ENCODE assay signal across 9 cellular contexts in the genomic region with DNA sequence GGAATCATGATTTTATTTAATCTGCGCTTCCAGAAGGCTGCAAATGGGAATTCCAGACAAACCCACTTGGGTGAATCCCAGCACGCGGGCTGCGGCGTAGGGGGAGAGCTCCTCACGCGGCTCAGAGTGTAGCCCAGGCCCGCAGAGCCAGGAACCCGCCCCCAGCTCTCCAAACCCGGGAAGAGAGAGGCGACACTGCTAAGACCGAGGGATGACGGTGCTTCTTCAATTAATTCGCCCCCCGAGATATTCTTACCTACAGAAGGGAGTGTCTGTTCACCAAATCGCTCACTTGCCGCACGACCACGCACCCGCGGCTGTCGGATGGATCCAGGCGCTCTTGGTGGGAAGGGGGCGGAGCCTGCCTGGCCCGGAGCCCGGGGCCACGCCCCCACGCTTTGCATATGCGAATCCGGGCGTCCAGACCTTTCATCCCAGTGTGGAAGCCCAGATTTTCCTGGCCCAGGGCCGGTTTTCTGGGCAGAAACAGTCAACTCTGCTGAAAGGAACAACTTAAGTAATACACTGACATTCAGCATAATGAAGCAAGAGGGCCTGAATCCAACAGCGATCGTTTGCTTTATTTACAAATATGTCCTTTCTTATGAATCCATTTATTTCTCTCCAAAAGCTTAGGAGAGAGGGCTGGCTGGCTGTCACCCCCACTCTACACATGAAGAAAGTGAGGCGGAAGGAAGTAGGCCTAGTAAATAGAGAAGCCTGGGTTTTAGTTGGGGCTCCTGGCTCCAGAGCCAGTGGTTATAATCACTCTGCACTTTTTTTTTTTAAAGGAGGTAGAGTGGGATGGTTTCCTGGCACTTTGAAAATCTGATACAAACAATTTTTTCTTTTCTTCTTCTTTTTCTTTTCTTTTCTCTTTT. TPM values are rescaled to one million over a fixed set of nuclear protein-coding genes. Genes with fewer than 3 reads are reported as not detected.
DNase-seq lines count a peak whose midpoint lies in the region; ATAC-seq, FAIRE-seq and TF ChIP-seq lines count a peak whose summit lies in the region.
"Had no signal": no experiment of that assay in that cellular context is flagged by ENCODE, and none has a peak within 500 bp of the region (broad histone marks: within the 10 kb centered on the region; RNA-seq: fewer than 3 reads in every experiment).

A gene (minus strand): TSS at position 342 of the 881 bp plus-strand sequence. CDS start 15,710 bp downstream, outside the sequence.

- H3K27me3 ChIP-seq in BE2C = peaks cover 14% of the 10 kb centered on the region
- H3K27me3 ChIP-seq in HUES48 (ENCODE audit: control insufficient read depth, insufficient read depth, low read length) = peaks cover 6% of the 10 kb centered on the region
- H3K27me3 ChIP-seq in K562 (ENCODE audit: control insufficient read depth in 2 of 2, insufficient read depth in 2 of 2, low read length in 2 of 2) = peaks cover 2 to 23% of the 10 kb centered on the region in 2 experiments; a peak in 3 of 5 replicates

- H3K9me3 ChIP-seq in BE2C (no peaks in the 10 kb centered on the region), HUES48 (ENCODE audit: control insufficient read depth, insufficient read depth, low read length) (no peaks in the 10 kb centered on the region), K562 (replicated peaks; ENCODE audit: control insufficient read depth, insufficient read depth, low read depth, low read length) (no peaks in the 10 kb centered on the region)

- ATAC-seq in K562 (peak; percentile 86), HG03439 (IDR thresholded peaks at IDR 0.05; ENCODE audit: unreplicated experiment) (no peak), GM18858 (IDR thresholded peaks at IDR 0.05; ENCODE audit: unreplicated experiment) (no peak)

- H4K20me1 ChIP-seq in K562 (replicated peaks; ENCODE audit: control insufficient read depth, insufficient read depth, low read length) = no peaks in the 10 kb centered on the region

- BruUV-seq in K562 (replicated peaks; lab: Mats Ljungman, UMichigan) = no TSS peak

- H3K4me1 ChIP-seq in BE2C = no peaks in the 10 kb centered on the region
- H3K4me1 ChIP-seq in HUES48 (ENCODE audit: control insufficient read depth, insufficient read depth, low read length) = peaks cover 18% of the 10 kb centered on the region
- peaks cover 0 to 6% of the 10 kb centered on the region in 2 experiments; a peak in 1 of 5 replicates for H3K4me1 ChIP-seq in K562 (replicated peaks in 1 of 2; ENCODE audit: control insufficient read depth in 2 of 2, insufficient read depth in 2 of 2, low read length in 2 of 2)

- H3K27ac ChIP-seq in HUES48 (ENCODE audit: low read depth, low read length) (peak within 1 kb of the TSS; percentile 35), K562 (ENCODE audit: extremely low read depth, low read depth, low read length) (no peak within 1 kb of the TSS)

- CTCF ChIA-PET in K562 (lab: Yijun Ruan, JAX; ENCODE audit: low intra/inter-chr PET ratio) = interaction anchor here (0.6 kb wide), 1 partner anchor 27 kb away, joined by 3 read pairs; no protein-coding TSS in a partner anchor

- H3K4me3 ChIP-seq in BE2C (ENCODE audit: low read depth, low read length) = peak within 1 kb of the TSS; percentile 54
- peak within 1 kb of the TSS; percentile 70 for H3K4me3 ChIP-seq in HUES48 (ENCODE audit: low read depth, low read length)
- no peak within 1 kb of the TSS for H3K4me3 ChIP-seq in K562

- POLR2A ChIA-PET in K562 (lab: Yijun Ruan, JAX) = no interaction called here

- no peak for TF ChIP-seq CTCF in BE2C (IDR thresholded peaks at IDR 0.05; ENCODE audit: low read depth, low read length)
- no peak for TF ChIP-seq CTCF in K562 (IDR thresholded peaks at IDR 0.05 in 2 of 3, conservative IDR thresholded peaks at IDR 0.05 in 1 of 3; ENCODE audit: insufficient read depth in 2 of 3, low read depth in 1 of 3, low read length in 3 of 3)

- H2AFZ ChIP-seq in K562 (ENCODE audit: low read depth, low read length) = no peak within 1 kb of the TSS

- no peak for TF ChIP-seq POLR2A in K562 (conservative IDR thresholded peaks at IDR 0.05)
- no peak for TF ChIP-seq POLR2A in GM12892 (IDR thresholded peaks at IDR 0.05; ENCODE audit: low read depth, low read length)

- no peaks in the 10 kb centered on the region for H3K79me2 ChIP-seq in K562 (ENCODE audit: control insufficient read depth, insufficient read depth, low read length)

- H3K9me1 ChIP-seq in K562 (ENCODE audit: control insufficient read depth, insufficient read depth, low read length) = no peaks in the 10 kb centered on the region

- TF ChIP-seq EP300 in K562 (IDR thresholded peaks at IDR 0.05; ENCODE audit: low read length) = no peak

- no peak for FAIRE-seq in K562 (lab: Jason Lieb, UNC)
- no peak for FAIRE-seq in GM12892 (lab: Jason Lieb, UNC)

- 3% methylated on average over 32 of the region's 35 CpGs for WGBS in K562 (ENCODE audit: insufficient coverage, low coverage, missing lambda C conversion rate)

- TF ChIP-seq RAD21 in K562 (CRISPR knock-in tag; conservative IDR thresholded peaks at IDR 0.05 in 1 of 2, IDR thresholded peaks at IDR 0.05 in 1 of 2) = no peak

- H3K4me2 ChIP-seq in K562 (ENCODE audit: insufficient read depth, low read length) = no peak within 1 kb of the TSS; the same call in 1 of the 2 replicates

- DNase-seq in BE2C = peak; percentile 85
- DNase-seq in K562 (ENCODE audit: extremely low read depth in 1 of 4, low spot score in 3 of 4) = peak; percentile 25 to 66 (median 56)
- DNase-seq in hippocampal formation (lab: John Stamatoyannopoulos, UW) = peak; percentile 59 to 63
- DNase-seq in posterior vena cava (ENCODE audit: low spot score) = peak; percentile 96
- DNase-seq in GM12892 (ENCODE audit: insufficient read length) = no peak
- DNase-seq: naive B cell had no signal

- H3K9ac ChIP-seq in HUES48 (ENCODE audit: low read depth, low read length) (no peak within 1 kb of the TSS), K562 (ENCODE audit: insufficient read depth in 1 of 2, low read depth in 2 of 2, low read length in 2 of 2) (no peak within 1 kb of the TSS)

- in situ Hi-C loops in K562 (cut with MboI) = no loop called here

- H3K36me3 ChIP-seq in BE2C (no peaks in the 10 kb centered on the region), HUES48 (ENCODE audit: control insufficient read depth, insufficient read depth, low read length) (no peaks in the 10 kb centered on the region), K562 (ENCODE audit: control insufficient read depth, insufficient read depth, low read length) (no peaks in the 10 kb centered on the region)

- intact Hi-C loops in K562 (cut with micrococcal nuclease) (no loop called here), posterior vena cava (cut with DNase I) (no loop called here)

TF ChIP-seq in K562, 482 proteins besides CTCF, POLR2A, EP300 and RAD21 (continues in another document):
- no peak for TF ChIP-seq NONO (IDR thresholded peaks at IDR 0.05; ENCODE audit: low read depth in 2 of 2, low read length in 1 of 2)
- no peak for TF ChIP-seq ZNF253 (CRISPR knock-in tag; conservative IDR thresholded peaks at IDR 0.05)
- no peak for TF ChIP-seq ZNF41 (CRISPR knock-in tag; conservative IDR thresholded peaks at IDR 0.05)
- no peak for TF ChIP-seq TGIF2 (CRISPR knock-in tag; IDR thresholded peaks at IDR 0.05)
- no peak for TF ChIP-seq MYC (IDR thresholded peaks at IDR 0.05; ENCODE audit: low read depth, low read length)
- no peak for TF ChIP-seq MYC (CRISPR knock-in tag; IDR thresholded peaks at IDR 0.05; ENCODE audit: borderline replicate concordance, low read depth)
- TF ChIP-seq, protein P1, sequence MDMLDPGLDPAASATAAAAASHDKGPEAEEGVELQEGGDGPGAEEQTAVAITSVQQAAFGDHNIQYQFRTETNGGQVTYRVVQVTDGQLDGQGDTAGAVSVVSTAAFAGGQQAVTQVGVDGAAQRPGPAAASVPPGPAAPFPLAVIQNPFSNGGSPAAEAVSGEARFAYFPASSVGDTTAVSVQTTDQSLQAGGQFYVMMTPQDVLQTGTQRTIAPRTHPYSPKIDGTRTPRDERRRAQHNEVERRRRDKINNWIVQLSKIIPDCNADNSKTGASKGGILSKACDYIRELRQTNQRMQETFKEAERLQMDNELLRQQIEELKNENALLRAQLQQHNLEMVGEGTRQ (CRISPR knock-in tag; IDR thresholded peaks at IDR 0.05) = no peak

RNA-seq across cellular contexts. Expression of the gene that starts here (rescaled TPM):
- 0.91 TPM for polyA plus RNA-seq in BE2C (2012; ENCODE audit: insufficient read depth, insufficient read length, low read depth)
- not detected in 2 replicates for total RNA-seq in K562 (2011; cell fraction: chromatin; rRNA removed; ENCODE audit: low replicate concordance)
- total RNA-seq in K562 (2011; cell fraction: nucleolus; rRNA removed) = not detected in 2 replicates
- total RNA-seq in K562 (2011; cell fraction: nucleoplasm; rRNA removed) = not detected in 2 replicates
- not detected in 2 replicates for total RNA-seq in K562 (2014; rRNA removed)
- not detected in 2 replicates for total RNA-seq in K562 (2014; rRNA removed; fragmentation: Illumina TruSeq; extraction: Trizol)
- not detected in 2 replicates for total RNA-seq in K562 (2015; rRNA removed; fragmentation: Illumina TruSeq; extraction: Trizol)
- not detected in 2 replicates for total RNA-seq in K562 (2021)
- not detected in 2 replicates for polyA plus RNA-seq in K562 (2011; rRNA removed)
- not detected in 2 replicates for polyA plus RNA-seq in K562 (2011; cell fraction: cytosol; rRNA removed)
- not detected in 2 replicates for polyA plus RNA-seq in K562 (2011; cell fraction: nucleus; rRNA removed)
- not detected in 2 replicates for polyA plus RNA-seq in K562 (2012)
- polyA plus RNA-seq in K562 (2014; fragmentation: Illumina TruSeq; extraction: Trizol) = not detected in 2 replicates
- not detected for polyA plus RNA-seq in K562 (2014; fragmentation: Nextera tagmentation; extraction: Ambion mirVana)
- polyA plus RNA-seq in K562 (2014; rRNA removed) = not detected in 2 replicates
- not detected in 2 replicates for polyA minus RNA-seq in K562 (2011; rRNA and poly(A)+ RNA removed)
- polyA minus RNA-seq in K562 (2011; cell fraction: cytosol; rRNA and poly(A)+ RNA removed) = not detected in 2 replicates
- not detected in 2 replicates for polyA minus RNA-seq in K562 (2011; cell fraction: nucleus; rRNA and poly(A)+ RNA removed)
- total RNA-seq in posterior vena cava = 1 to 10 TPM; 2.3 to 2.4 TPM
- polyA plus RNA-seq in GM12892 (2012; ENCODE audit: missing spikeins) = not detected

Comparison
In these comparisons a context has a peak if more than half of its experiments do, and no peak if none do; other contexts are left out.
1. Peak in DNase-seq and ATAC-seq in K562; RNA of the gene not detected or under 1 TPM.